Comparison of ENCODE assay signal across 21 cellular contexts in genomic region chr1:62397301-62397700, GRCh38.
"Had no signal": no experiment of that assay in that cellular context is flagged by ENCODE, and none has a peak within 500 bp of the region (broad histone marks: within the 10 kb centered on the region; RNA-seq: fewer than 3 reads in every experiment).

No MANE protein-coding gene starts in this region.

- FAIRE-seq: HepG2 had no signal

- H3K4me3 ChIP-seq: SJCRH30 had no signal

- H3K27ac ChIP-seq: RWPE1, SJCRH30 had no signal

- ATAC-seq: HepG2, Panc1, PC-3, SK-N-SH treated with all-trans-retinoic acid at 6 μM for 48 hours had no signal

- DNase-seq: IMR-90, Karpas-422, KG1, MM.1S, NCI-H1092 treated with DMSO at 0.1 percent for 48 hours, NCI-H1436, NCI-H187, NCI-H2029, NCI-H2171 treated with DMSO at 0.1 percent for 48 hours, NCI-H345, NCI-H446 treated with DMSO at 0.1 percent for 48 hours, NCI-H510A treated with DMSO at 0.1 percent for 48 hours, NCI-H526, NCI-H82, PC-3, SHP77, SJCRH30 had no signal

- H3K9me3 ChIP-seq: SJCRH30 had no signal

- H3K27me3 ChIP-seq: SJCRH30 had no signal

- H3K36me3 ChIP-seq: SJCRH30 had no signal
